Comparison of ENCODE assay signal across 8 cellular contexts in the genomic region with DNA sequence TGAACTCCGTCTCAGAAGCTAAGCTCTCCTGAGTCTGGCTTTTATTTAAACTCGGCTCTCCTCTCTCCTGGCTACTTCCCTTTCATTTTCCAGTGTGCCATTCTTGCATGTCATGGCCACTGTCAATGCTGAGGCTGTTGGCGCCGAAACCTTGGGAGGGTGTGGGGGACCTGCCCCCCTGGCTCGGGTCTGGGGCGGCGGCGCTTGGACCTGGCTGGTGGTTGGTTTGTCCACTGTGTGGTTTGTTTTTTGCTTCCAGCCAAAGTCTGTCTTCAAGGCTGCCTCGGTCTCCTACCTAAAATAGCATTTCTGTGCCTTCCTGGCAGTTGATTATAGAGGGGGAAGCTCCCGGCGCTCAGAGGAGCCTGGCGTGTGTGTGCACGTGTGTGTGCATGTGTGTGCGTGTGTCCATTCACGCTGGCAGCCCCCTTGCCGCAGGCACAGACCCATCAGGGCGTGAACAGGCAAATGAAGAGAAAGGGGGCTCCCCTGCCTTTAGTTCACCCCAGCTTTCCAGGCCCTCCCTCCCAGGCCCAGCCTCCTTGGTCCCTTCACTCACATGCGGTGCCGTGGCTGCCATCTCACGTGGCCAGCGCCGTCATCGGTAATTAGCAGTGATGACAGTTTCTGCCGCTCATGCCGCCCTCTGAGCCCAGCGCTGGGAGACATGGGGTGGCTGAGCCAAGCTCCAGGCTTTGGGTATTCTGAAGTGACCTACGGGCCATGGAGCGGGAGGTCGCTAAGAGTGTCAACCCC.
DNase-seq lines count a peak whose midpoint lies in the region; ATAC-seq and TF ChIP-seq lines count a peak whose summit lies in the region.

No MANE protein-coding gene starts in this region.

- no peaks in the 10 kb centered on the region for H3K36me3 Mint-ChIP-seq in activated T-cell treated with anti-CD3 and anti-CD28 coated beads, Interleukin-2, amount 50 U/mL, for 4 hours (ENCODE audit: insufficient read depth)
- H3K36me3 Mint-ChIP-seq in activated T-cell treated with anti-CD3 and anti-CD28 coated beads, Interleukin-2, amount 50 U/mL, for 24 hours (ENCODE audit: low read depth): no peaks in the 10 kb centered on the region

- H3K36me3 ChIP-seq in fibroblast of lung (ENCODE audit: control insufficient read depth, insufficient read depth, low read length) (no peaks in the 10 kb centered on the region), skeletal muscle satellite cell (ENCODE audit: insufficient read depth, low read length) (peaks cover 9% of the 10 kb centered on the region)

- H3K9me3 ChIP-seq in fibroblast of lung (ENCODE audit: control insufficient read depth, insufficient read depth, low read depth, low read length) (no peaks in the 10 kb centered on the region), skeletal muscle satellite cell (replicated peaks; ENCODE audit: low read length) (no peaks in the 10 kb centered on the region)

- H3K4me2 ChIP-seq in fibroblast of lung (ENCODE audit: extremely low read depth, insufficient read depth, low read length): peak overlapping the region; percentile 79
- H3K4me2 ChIP-seq in skeletal muscle satellite cell (ENCODE audit: low read length): peak overlapping the region; percentile 95

- H3K27me3 Mint-ChIP-seq in activated T-cell treated with anti-CD3 and anti-CD28 coated beads, Interleukin-2, amount 50 U/mL, for 4 hours (ENCODE audit: low read depth): no peaks in the 10 kb centered on the region
- no peaks in the 10 kb centered on the region for H3K27me3 Mint-ChIP-seq in activated T-cell treated with anti-CD3 and anti-CD28 coated beads, Interleukin-2, amount 50 U/mL, for 24 hours

- no peak for DNase-seq in activated T-cell treated with anti-CD3 and anti-CD28 coated beads, Interleukin-2, amount 50 U/mL, for 4 hours
- DNase-seq in activated T-cell treated with anti-CD3 and anti-CD28 coated beads, Interleukin-2, amount 50 U/mL, for 24 hours: no peak
- DNase-seq in RPMI8226 (peak; percentile 83), fibroblast of lung (ENCODE audit: low read depth in 2 of 2) (peak in 1 of 2 donors; percentile 21), NCI-H748 (lab: John Stamatoyannopoulos, UW; ENCODE audit: unreplicated experiment) (no peak)

- H3K4me1 Mint-ChIP-seq in activated T-cell treated with anti-CD3 and anti-CD28 coated beads, Interleukin-2, amount 50 U/mL, for 4 hours (ENCODE audit: low read depth): peaks cover 43% of the 10 kb centered on the region
- peaks cover 37% of the 10 kb centered on the region for H3K4me1 Mint-ChIP-seq in activated T-cell treated with anti-CD3 and anti-CD28 coated beads, Interleukin-2, amount 50 U/mL, for 24 hours (ENCODE audit: low read depth)

- no peak for ATAC-seq in activated T-cell treated with anti-CD3 and anti-CD28 coated beads, Interleukin-2, amount 50 U/mL, for 4 hours
- no peak for ATAC-seq in GM18517 (IDR thresholded peaks at IDR 0.05; ENCODE audit: unreplicated experiment)
- ATAC-seq in HG03378 (IDR thresholded peaks at IDR 0.05; ENCODE audit: unreplicated experiment): no peak

- H2AFZ ChIP-seq in fibroblast of lung (ENCODE audit: low read length): no peak overlapping the region

- no peaks in the 10 kb centered on the region for H3K9me3 Mint-ChIP-seq in activated T-cell treated with anti-CD3 and anti-CD28 coated beads, Interleukin-2, amount 50 U/mL, for 4 hours
- H3K9me3 Mint-ChIP-seq in activated T-cell treated with anti-CD3 and anti-CD28 coated beads, Interleukin-2, amount 50 U/mL, for 24 hours: no peaks in the 10 kb centered on the region

- TF ChIP-seq CTCF in fibroblast of lung (conservative IDR thresholded peaks at IDR 0.05 in 1 of 2, IDR thresholded peaks at IDR 0.05 in 1 of 2; ENCODE audit: low read depth in 1 of 2, low read length in 2 of 2): no peak

- H4K20me1 ChIP-seq in fibroblast of lung (ENCODE audit: control insufficient read depth, extremely low read depth, insufficient read depth, low read length): no peaks in the 10 kb centered on the region

- H3K9ac ChIP-seq in fibroblast of lung (ENCODE audit: insufficient read depth, low read length) (peak overlapping the region; percentile 80), skeletal muscle satellite cell (ENCODE audit: low read depth, low read length) (peak overlapping the region; percentile 96)

- peak overlapping the region; percentile 66 to 82 (median 72) for H3K4me3 ChIP-seq in fibroblast of lung (replicated peaks in 1 of 4; ENCODE audit: control extremely low read depth in 1 of 4, insufficient read depth in 1 of 4, low read depth in 3 of 4, low read length in 4 of 4)
- H3K4me3 ChIP-seq in skeletal muscle satellite cell (ENCODE audit: low read length): peak overlapping the region; percentile 86

- peaks cover 36% of the 10 kb centered on the region for H3K79me2 ChIP-seq in fibroblast of lung (ENCODE audit: control insufficient read depth, insufficient read depth, low read length)

- H3K27me3 ChIP-seq in fibroblast of lung (ENCODE audit: control insufficient read depth, insufficient read depth, low read length): no peaks in the 10 kb centered on the region
- no peaks in the 10 kb centered on the region for H3K27me3 ChIP-seq in skeletal muscle satellite cell (ENCODE audit: control insufficient read depth, insufficient read depth, low read length)

- H3K4me1 ChIP-seq in fibroblast of lung (ENCODE audit: control insufficient read depth, extremely low read depth, insufficient read depth, low read length): peaks cover 39% of the 10 kb centered on the region
- peaks cover 77% of the 10 kb centered on the region for H3K4me1 ChIP-seq in skeletal muscle satellite cell (ENCODE audit: control insufficient read depth, insufficient read depth, low read length)

- peak overlapping the region; percentile 98 for H3K27ac ChIP-seq in fibroblast of lung (ENCODE audit: insufficient read depth, low read length)

- H3K27ac Mint-ChIP-seq in activated T-cell treated with anti-CD3 and anti-CD28 coated beads, Interleukin-2, amount 50 U/mL, for 24 hours: no peak overlapping the region

- H3K4me3 Mint-ChIP-seq in activated T-cell treated with anti-CD3 and anti-CD28 coated beads, Interleukin-2, amount 50 U/mL, for 4 hours: peak overlapping the region; percentile 16
- H3K4me3 Mint-ChIP-seq in activated T-cell treated with anti-CD3 and anti-CD28 coated beads, Interleukin-2, amount 50 U/mL, for 24 hours: no peak overlapping the region
